Comparison of ENCODE assay signal across 1 cellular context in genomic region chr5:150517272-150518152, GRCh38.
TF ChIP-seq lines count a peak whose summit lies in the region.

No MANE protein-coding gene starts in this region.

TF ChIP-seq in HepG2, 621 proteins besides CTCF, POLR2A, EP300 and RAD21 (continued from another document and continues in another):
- TF ChIP-seq HNF4A (CRISPR knock-in tag; IDR thresholded peaks at IDR 0.05), result peak; percentile 98
- peak; percentile 62 for TF ChIP-seq IKZF5 (CRISPR knock-in tag; IDR thresholded peaks at IDR 0.05)
- TF ChIP-seq, protein P1, sequence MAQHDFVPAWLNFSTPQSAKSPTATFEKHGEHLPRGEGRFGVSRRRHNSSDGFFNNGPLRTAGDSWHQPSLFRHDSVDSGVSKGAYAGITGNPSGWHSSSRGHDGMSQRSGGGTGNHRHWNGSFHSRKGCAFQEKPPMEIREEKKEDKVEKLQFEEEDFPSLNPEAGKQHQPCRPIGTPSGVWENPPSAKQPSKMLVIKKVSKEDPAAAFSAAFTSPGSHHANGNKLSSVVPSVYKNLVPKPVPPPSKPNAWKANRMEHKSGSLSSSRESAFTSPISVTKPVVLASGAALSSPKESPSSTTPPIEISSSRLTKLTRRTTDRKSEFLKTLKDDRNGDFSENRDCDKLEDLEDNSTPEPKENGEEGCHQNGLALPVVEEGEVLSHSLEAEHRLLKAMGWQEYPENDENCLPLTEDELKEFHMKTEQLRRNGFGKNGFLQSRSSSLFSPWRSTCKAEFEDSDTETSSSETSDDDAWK (CRISPR knock-in tag; IDR thresholded peaks at IDR 0.05), result no peak
- TF ChIP-seq HNRNPL (IDR thresholded peaks at IDR 0.05; ENCODE audit: low read depth, low read length), result peak; percentile 85
- TF ChIP-seq HNF4G (IDR thresholded peaks at IDR 0.05; ENCODE audit: borderline replicate concordance, low read depth, low read length), result peak; percentile 92
- TF ChIP-seq HNF4G (CRISPR knock-in tag; IDR thresholded peaks at IDR 0.05; ENCODE audit: borderline replicate concordance, low read depth), result peak; percentile 49; the same call in 1 of the 2 replicates
- no peak for TF ChIP-seq MTF1 (CRISPR knock-in tag; IDR thresholded peaks at IDR 0.05)
- peak; percentile 54; the same call in 1 of the 2 replicates for TF ChIP-seq POGZ (CRISPR knock-in tag; IDR thresholded peaks at IDR 0.05)
- TF ChIP-seq ZNF124 (CRISPR knock-in tag; IDR thresholded peaks at IDR 0.05), result no peak
- peak; percentile 33; the same call in 1 of the 2 replicates for TF ChIP-seq ZBTB10 (CRISPR knock-in tag; IDR thresholded peaks at IDR 0.05; ENCODE audit: borderline replicate concordance)
- no peak for TF ChIP-seq SRSF9 (IDR thresholded peaks at IDR 0.05; ENCODE audit: borderline replicate concordance, insufficient read depth, low read depth, low read length, poor library complexity, severe bottlenecking)
- no peak; the same call in 1 of the 2 replicates for TF ChIP-seq ELF3 (CRISPR knock-in tag; IDR thresholded peaks at IDR 0.05)
- TF ChIP-seq FIP1L1 (IDR thresholded peaks at IDR 0.05; ENCODE audit: borderline replicate concordance, insufficient read depth, low read depth, low read length), result no peak
- TF ChIP-seq ZNF580 (CRISPR knock-in tag; IDR thresholded peaks at IDR 0.05; ENCODE audit: borderline replicate concordance, low read depth), result 0 out of 2 replicates have a peak, but pooled peaks have one; percentile 25
- TF ChIP-seq DMAP1 (CRISPR knock-in tag; IDR thresholded peaks at IDR 0.05), result peak; percentile 39; the same call in 1 of the 2 replicates
- TF ChIP-seq ZNF160 (CRISPR knock-in tag; IDR thresholded peaks at IDR 0.05), result no peak
- TF ChIP-seq SSRP1 (CRISPR knock-in tag; IDR thresholded peaks at IDR 0.05), result peak; percentile 72; the same call in 1 of the 2 replicates
- TF ChIP-seq ZBTB44 (CRISPR knock-in tag; IDR thresholded peaks at IDR 0.05), result no peak
- TF ChIP-seq, protein P2, sequence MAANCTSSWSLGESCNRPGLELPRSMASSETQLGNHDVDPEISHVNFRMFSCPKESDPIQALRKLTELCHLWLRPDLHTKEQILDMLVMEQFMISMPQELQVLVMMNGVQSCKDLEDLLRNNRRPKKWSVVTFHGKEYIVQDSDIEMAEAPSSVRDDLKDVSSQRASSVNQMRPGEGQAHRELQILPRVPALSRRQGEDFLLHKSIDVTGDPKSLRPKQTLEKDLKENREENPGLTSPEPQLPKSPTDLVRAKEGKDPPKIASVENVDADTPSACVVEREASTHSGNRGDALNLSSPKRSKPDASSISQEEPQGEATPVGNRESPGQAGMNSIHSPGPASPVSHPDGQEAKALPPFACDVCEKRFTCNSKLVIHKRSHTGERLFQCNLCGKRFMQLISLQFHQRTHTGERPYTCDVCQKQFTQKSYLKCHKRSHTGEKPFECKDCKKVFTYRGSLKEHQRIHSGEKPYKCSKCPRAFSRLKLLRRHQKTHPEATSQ (CRISPR knock-in tag; IDR thresholded peaks at IDR 0.05; ENCODE audit: borderline replicate concordance), result no peak
- no peak for TF ChIP-seq ZNF572 (CRISPR knock-in tag; IDR thresholded peaks at IDR 0.05)
- peak; percentile 86 for TF ChIP-seq HDAC2 (CRISPR knock-in tag; IDR thresholded peaks at IDR 0.05)
- TF ChIP-seq MAFG (CRISPR knock-in tag; IDR thresholded peaks at IDR 0.05), result no peak
- TF ChIP-seq FOSL1 (CRISPR knock-in tag; IDR thresholded peaks at IDR 0.05; ENCODE audit: borderline replicate concordance), result no peak
- TF ChIP-seq KDM4B (CRISPR knock-in tag; IDR thresholded peaks at IDR 0.05), result no peak
- TF ChIP-seq, protein P3, sequence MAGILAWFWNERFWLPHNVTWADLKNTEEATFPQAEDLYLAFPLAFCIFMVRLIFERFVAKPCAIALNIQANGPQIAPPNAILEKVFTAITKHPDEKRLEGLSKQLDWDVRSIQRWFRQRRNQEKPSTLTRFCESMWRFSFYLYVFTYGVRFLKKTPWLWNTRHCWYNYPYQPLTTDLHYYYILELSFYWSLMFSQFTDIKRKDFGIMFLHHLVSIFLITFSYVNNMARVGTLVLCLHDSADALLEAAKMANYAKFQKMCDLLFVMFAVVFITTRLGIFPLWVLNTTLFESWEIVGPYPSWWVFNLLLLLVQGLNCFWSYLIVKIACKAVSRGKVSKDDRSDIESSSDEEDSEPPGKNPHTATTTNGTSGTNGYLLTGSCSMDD (CRISPR knock-in tag; IDR thresholded peaks at IDR 0.05), result no peak
- TF ChIP-seq SRSF4 (IDR thresholded peaks at IDR 0.05; ENCODE audit: low read depth, low read length, poor library complexity, severe bottlenecking), result no peak
- TF ChIP-seq NFE2L2 (IDR thresholded peaks at IDR 0.05; ENCODE audit: low read length), result no peak
- TF ChIP-seq ZNF597 (CRISPR knock-in tag; IDR thresholded peaks at IDR 0.05), result no peak
- TF ChIP-seq ZC3H4 (CRISPR knock-in tag; IDR thresholded peaks at IDR 0.05; ENCODE audit: borderline replicate concordance), result no peak
- TF ChIP-seq MTA3 (CRISPR knock-in tag; IDR thresholded peaks at IDR 0.05), result no peak
- TF ChIP-seq, protein P4, sequence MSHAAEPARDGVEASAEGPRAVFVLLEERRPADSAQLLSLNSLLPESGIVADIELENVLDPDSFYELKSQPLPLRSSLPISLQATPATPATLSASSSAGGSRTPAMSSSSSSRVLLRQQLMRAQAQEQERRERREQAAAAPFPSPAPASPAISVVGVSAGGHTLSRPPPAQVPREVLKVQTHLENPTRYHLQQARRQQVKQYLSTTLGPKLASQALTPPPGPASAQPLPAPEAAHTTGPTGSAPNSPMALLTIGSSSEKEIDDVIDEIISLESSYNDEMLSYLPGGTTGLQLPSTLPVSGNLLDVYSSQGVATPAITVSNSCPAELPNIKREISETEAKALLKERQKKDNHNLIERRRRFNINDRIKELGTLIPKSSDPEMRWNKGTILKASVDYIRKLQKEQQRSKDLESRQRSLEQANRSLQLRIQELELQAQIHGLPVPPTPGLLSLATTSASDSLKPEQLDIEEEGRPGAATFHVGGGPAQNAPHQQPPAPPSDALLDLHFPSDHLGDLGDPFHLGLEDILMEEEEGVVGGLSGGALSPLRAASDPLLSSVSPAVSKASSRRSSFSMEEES (CRISPR knock-in tag; IDR thresholded peaks at IDR 0.05), result 0 out of 2 replicates have a peak, but pooled peaks have one; percentile 50
- 0 out of 2 replicates have a peak, but pooled peaks have one; percentile 45 for TF ChIP-seq MEIS2 (CRISPR knock-in tag; IDR thresholded peaks at IDR 0.05)
- peak; percentile 39 for TF ChIP-seq ZFX (CRISPR knock-in tag; IDR thresholded peaks at IDR 0.05; ENCODE audit: low read depth)
- TF ChIP-seq, protein P5, sequence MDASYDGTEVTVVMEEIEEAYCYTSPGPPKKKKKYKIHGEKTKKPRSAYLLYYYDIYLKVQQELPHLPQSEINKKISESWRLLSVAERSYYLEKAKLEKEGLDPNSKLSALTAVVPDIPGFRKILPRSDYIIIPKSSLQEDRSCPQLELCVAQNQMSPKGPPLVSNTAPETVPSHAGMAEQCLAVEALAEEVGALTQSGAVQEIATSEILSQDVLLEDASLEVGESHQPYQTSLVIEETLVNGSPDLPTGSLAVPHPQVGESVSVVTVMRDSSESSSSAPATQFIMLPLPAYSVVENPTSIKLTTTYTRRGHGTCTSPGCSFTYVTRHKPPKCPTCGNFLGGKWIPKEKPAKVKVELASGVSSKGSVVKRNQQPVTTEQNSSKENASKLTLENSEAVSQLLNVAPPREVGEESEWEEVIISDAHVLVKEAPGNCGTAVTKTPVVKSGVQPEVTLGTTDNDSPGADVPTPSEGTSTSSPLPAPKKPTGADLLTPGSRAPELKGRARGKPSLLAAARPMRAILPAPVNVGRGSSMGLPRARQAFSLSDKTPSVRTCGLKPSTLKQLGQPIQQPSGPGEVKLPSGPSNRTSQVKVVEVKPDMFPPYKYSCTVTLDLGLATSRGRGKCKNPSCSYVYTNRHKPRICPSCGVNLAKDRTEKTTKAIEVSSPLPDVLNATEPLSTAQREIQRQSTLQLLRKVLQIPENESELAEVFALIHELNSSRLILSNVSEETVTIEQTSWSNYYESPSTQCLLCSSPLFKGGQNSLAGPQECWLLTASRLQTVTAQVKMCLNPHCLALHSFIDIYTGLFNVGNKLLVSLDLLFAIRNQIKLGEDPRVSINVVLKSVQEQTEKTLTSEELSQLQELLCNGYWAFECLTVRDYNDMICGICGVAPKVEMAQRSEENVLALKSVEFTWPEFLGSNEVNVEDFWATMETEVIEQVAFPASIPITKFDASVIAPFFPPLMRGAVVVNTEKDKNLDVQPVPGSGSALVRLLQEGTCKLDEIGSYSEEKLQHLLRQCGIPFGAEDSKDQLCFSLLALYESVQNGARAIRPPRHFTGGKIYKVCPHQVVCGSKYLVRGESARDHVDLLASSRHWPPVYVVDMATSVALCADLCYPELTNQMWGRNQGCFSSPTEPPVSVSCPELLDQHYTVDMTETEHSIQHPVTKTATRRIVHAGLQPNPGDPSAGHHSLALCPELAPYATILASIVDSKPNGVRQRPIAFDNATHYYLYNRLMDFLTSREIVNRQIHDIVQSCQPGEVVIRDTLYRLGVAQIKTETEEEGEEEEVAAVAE (CRISPR knock-in tag; IDR thresholded peaks at IDR 0.05; ENCODE audit: borderline replicate concordance), result peak; percentile 64; the same call in 1 of the 2 replicates
- peak; percentile 32; the same call in 1 of the 2 replicates for TF ChIP-seq ZBTB25 (CRISPR knock-in tag; IDR thresholded peaks at IDR 0.05)
- no peak for TF ChIP-seq ZNF720 (CRISPR knock-in tag; IDR thresholded peaks at IDR 0.05)
- no peak for TF ChIP-seq ZNF777 (CRISPR knock-in tag; IDR thresholded peaks at IDR 0.05)
